28 cellular contexts compared by ENCODE assay signal in the genomic region with DNA sequence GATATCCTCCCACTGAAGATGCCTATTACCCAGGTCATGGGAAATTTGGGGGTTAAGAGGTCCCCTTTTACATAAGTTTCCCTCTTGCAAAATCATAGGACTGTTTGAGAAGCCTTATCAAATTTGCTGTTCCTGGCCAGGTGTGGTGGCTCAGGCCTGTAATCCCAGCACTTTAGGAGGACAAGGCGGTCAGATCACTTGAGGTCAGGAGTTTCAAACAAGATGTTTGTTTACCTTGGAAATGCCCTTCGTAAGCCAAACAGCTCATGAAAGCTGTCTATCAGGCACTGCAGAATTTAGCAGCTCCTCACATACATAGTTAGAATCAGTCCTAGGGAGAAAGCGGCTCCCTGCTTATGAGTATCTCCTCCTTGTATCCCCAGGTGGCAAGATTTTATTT.
"Had no signal": no experiment of that assay in that cellular context is flagged by ENCODE, and none has a peak within 500 bp of the region (broad histone marks: within the 10 kb centered on the region; RNA-seq: fewer than 3 reads in every experiment).

No MANE protein-coding gene starts in this region.

- H3K27ac ChIP-seq: SJCRH30, SK-N-MC had no signal

- H3K9me3 ChIP-seq: SJCRH30 had no signal

- H3K4me1 ChIP-seq: SJCRH30 had no signal

- ATAC-seq: activated CD4-positive, alpha-beta T cell treated with anti-CD3 and anti-CD28 coated beads for 36 hours; activated CD4-positive, CD25-positive, alpha-beta regulatory T cell treated with anti-CD3 and anti-CD28 coated beads, Interleukin-2, amount 50 U/mL, for 24 hours; activated naive CD8-positive, alpha-beta T cell treated with anti-CD3 and anti-CD28 coated beads, Interleukin-2, amount 50 U/mL, for 24 hours; Panc1; WTC11 had no signal

- H3K4me3 ChIP-seq: SJCRH30, SK-N-MC had no signal

- H3K36me3 ChIP-seq: SJCRH30 had no signal

- DNase-seq: activated CD4-positive, alpha-beta memory T cell treated with anti-CD3 and anti-CD28 coated beads for 36 hours; activated CD4-positive, alpha-beta T cell treated with anti-CD3 and anti-CD28 coated beads for 36 hours; activated CD4-positive, alpha-beta T cell treated with anti-CD3 and anti-CD28 coated beads, Interleukin-2, amount 50 U/mL, for 1 hour; activated CD8-positive, alpha-beta memory T cell treated with anti-CD3 and anti-CD28 coated beads, Interleukin-2, amount 50 U/mL, for 48 hours; activated effector memory CD4-positive, alpha-beta T cell treated with Interleukin-2 at 50 U/mL for 16 hours; activated naive CD4-positive, alpha-beta T cell treated with anti-CD3 and anti-CD28 coated beads, Interleukin-2, amount 10 ng/mL, durations not matched to agents 7 days and 5 days; activated naive CD8-positive, alpha-beta T cell treated with anti-CD3 and anti-CD28 coated beads, Interleukin-2, amount 50 U/mL, for 24 hours; activated T-cell treated with anti-CD3 and anti-CD28 coated beads, Interleukin-2, amount 50 U/mL, for 48 hours; anterior cingulate cortex; caudate nucleus; cerebellar nuclear complex; NCI-H1105 treated with DMSO at 0.1 percent for 48 hours; NCI-H1436; NCI-H1694; NCI-H1930; NCI-H2107; NCI-H2171; NCI-H2227 treated with DMSO at 0.1 percent for 48 hours; NCI-H446; NCI-H510A treated with DMSO at 0.1 percent for 48 hours; NCI-H526 treated with DMSO at 0.1 percent for 48 hours; NCI-H774; SHP77; SJCRH30 had no signal

- H3K27me3 ChIP-seq: SJCRH30 had no signal
